8 cellular contexts compared by ENCODE assay signal in the genomic region with DNA sequence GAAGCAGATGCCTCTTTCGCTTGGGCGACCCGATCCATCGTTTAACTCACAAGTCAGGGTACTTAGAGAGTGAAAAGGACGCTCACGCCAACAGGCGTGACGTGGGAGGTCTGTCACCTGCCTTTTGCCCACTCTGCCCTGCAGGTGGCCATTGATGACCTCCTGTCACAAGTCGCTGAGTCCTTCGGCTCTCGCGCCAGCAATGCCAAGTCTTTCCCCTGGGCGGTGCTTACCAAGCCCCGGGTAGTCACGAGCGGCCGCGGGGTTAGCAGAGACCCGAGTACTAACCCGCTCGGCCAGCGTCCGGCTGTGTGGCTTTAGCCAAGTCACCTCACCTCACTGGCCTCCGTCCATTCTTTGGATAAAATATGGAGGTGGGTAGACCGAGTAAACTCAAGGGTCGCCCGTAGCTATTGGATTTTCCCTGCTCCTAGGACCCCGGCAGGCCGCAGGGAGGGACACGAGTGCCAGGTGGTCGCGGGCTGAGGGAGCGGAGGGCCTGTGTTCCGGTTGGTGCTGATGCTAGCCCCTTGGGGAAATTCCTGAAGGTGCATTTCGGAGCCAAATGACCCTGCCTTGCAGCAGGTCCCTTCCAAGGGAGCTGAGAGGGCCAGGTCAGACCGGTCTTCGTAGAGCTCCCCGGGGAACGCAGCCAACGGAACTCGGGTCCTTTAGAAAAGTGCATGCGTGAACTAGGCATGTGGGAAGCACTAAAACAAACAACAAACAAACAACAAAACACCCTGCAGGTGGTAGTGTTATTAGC. TPM values are rescaled to one million over a fixed set of nuclear protein-coding genes. Genes with fewer than 3 reads are reported as not detected.
DNase-seq lines count a peak whose midpoint lies in the region; ATAC-seq and TF ChIP-seq lines count a peak whose summit lies in the region.

No MANE protein-coding gene starts in this region.

- no peak for TF ChIP-seq EP300 in stomach (IDR thresholded peaks at IDR 0.05)

- intact Hi-C loops in stomach (cut with DNase I; ENCODE audit: low total_unique reads) = no loop called here

- TF ChIP-seq CTCF in stomach (IDR thresholded peaks at IDR 0.05) = peak in 1 of 7 experiments; percentile 6

- H3K36me3 ChIP-seq in stomach = no peaks in the 10 kb centered on the region

- peak overlapping the region; percentile 49 to 61 (median 56) for H3K4me3 ChIP-seq in stomach

- no peak for TF ChIP-seq POLR2A in stomach (IDR thresholded peaks at IDR 0.05)

- no peaks in the 10 kb centered on the region for H3K9me3 ChIP-seq in stomach

- DNase-seq in EL (peak; percentile 31), HPDE6-E6E7 (ENCODE audit: extremely low spot score) (peak; percentile 31), SKM-1 (lab: John Stamatoyannopoulos, UW; ENCODE audit: unreplicated experiment) (peak; percentile 8), ecto neural progenitor cell (ENCODE audit: low spot score) (peak; percentile 54), lung microvascular endothelial cell (ENCODE audit: low read depth in 2 of 2) (peak; percentile 12 to 17), stomach (peak; percentile 83), T-helper 9 cell (no peak)

- peak overlapping the region; percentile 79 to 93 (median 81) for H3K27ac ChIP-seq in stomach

- peak; percentile 30 for ATAC-seq in GM21390 (IDR thresholded peaks at IDR 0.05; ENCODE audit: unreplicated experiment)

- H3K27me3 ChIP-seq in stomach = peaks cover 0 to 19% (median 8%) of the 10 kb centered on the region in 3 donors

- WGBS in stomach, 5 donors = 1 to 3% (median 2%) methylated on average over 33 to 42 of the region's 42 CpGs

- peaks cover 9 to 23% (median 15%) of the 10 kb centered on the region in 4 donors for H3K4me1 ChIP-seq in stomach

RNA-seq across cellular contexts. Expression of a gene that starts 0.7 kb away (rescaled TPM):
- total RNA-seq in lung microvascular endothelial cell (0.20 TPM in 1 of 2 replicates, not detected in the other), stomach (10 to 100 TPM in 4 of 5 donors, 1 to 10 TPM in 1; 7.6 to 61.1 (median 20.3) TPM)
- polyA plus RNA-seq in stomach = 100 to 1,000 TPM in 1 of 3 donors, 10 to 100 TPM in 2; 17.2 to 128 (median 32.6) TPM
